In the genomic region with DNA sequence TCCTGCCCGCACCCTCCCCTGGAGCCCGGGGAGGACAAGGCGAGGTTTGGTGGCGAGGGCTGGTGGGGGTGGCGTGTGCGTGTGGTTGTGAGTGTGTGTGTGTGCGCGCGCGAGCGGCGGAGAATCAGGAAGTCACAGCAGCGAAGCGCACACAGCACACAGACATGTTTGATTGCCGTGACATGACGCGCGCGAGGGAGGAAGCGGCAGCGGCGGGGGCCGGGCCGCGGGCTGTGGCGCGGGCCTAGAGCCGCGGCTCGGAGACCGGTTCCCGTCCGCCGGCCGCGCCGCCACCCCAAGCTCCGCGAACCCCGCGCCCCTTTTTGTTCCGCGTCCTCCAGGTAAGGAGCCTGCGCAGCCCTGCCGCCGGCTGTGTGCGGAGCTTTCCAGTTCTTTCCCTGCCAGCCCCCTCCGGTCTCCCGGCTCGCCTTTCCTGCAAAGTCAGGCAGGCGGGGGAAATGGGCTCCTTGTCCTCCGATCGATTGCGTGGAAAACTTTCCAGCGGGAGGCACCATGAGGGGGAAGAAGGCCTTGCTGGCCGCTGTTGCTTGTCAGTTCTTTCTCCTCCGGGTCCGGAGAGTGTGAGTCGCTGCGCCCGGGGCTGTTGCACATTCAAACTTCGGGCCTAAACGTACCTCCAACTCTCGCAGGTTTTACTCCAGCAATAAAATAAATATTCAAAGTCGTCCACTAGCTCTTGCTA, we compare ENCODE assay signal across 8 cellular contexts. TPM values are rescaled to one million over a fixed set of nuclear protein-coding genes. Genes with fewer than 3 reads are reported as not detected.
DNase-seq lines count a peak whose midpoint lies in the region; ATAC-seq and TF ChIP-seq lines count a peak whose summit lies in the region.

No MANE protein-coding gene starts in this region.

- H3K4me1 ChIP-seq in esophagus muscularis mucosa (peaks cover 41 to 59% (median 55%) of the 10 kb centered on the region in 4 donors), muscle layer of duodenum (ENCODE audit: control insufficient read depth in 1 of 2, insufficient read depth in 2 of 2, low read length in 2 of 2) (peaks cover 20 to 28% of the 10 kb centered on the region in 2 donors)

- ATAC-seq in GM18868 (IDR thresholded peaks at IDR 0.05; ENCODE audit: unreplicated experiment) (peak; percentile 29), HG03159 (IDR thresholded peaks at IDR 0.05; ENCODE audit: unreplicated experiment) (peak; percentile 29)
- peak; percentile 41 to 45 for ATAC-seq in activated T-cell treated with anti-CD3 and anti-CD28 coated beads, Interleukin-2, amount 50 U/mL, for 72 hours (replicated peaks in 1 of 2)

- H3K36me3 Mint-ChIP-seq in activated T-cell treated with anti-CD3 and anti-CD28 coated beads, Interleukin-2, amount 50 U/mL, for 72 hours (ENCODE audit: insufficient read depth in 2 of 2), result peaks cover 4 to 10% of the 10 kb centered on the region in 2 donors

- intact Hi-C loops in esophagus muscularis mucosa (cut with DNase I), result loop anchor here (5.0 to 10.0 kb wide), 3 partner anchors 35 to 797 kb away; no protein-coding TSS in a partner anchor

- TF ChIP-seq POLR2A in esophagus muscularis mucosa (IDR thresholded peaks at IDR 0.05; ENCODE audit: low read depth), result peak; percentile 41

- H3K9me3 ChIP-seq in esophagus muscularis mucosa (no peaks in the 10 kb centered on the region), muscle layer of duodenum (ENCODE audit: control insufficient read depth in 1 of 2, low read length in 2 of 2) (no peaks in the 10 kb centered on the region)

- peaks cover 61% of the 10 kb centered on the region for H3K4me1 Mint-ChIP-seq in activated T-cell treated with anti-CD3 and anti-CD28 coated beads, Interleukin-2, amount 50 U/mL, for 72 hours (ENCODE audit: low read depth)

- H3K27me3 Mint-ChIP-seq in activated T-cell treated with anti-CD3 and anti-CD28 coated beads, Interleukin-2, amount 50 U/mL, for 72 hours (ENCODE audit: low read depth), result no peaks in the 10 kb centered on the region

- TF ChIP-seq CTCF in esophagus muscularis mucosa (IDR thresholded peaks at IDR 0.05), result no peak

- peak overlapping the region; percentile 95 to 100 (median 98) for H3K27ac ChIP-seq in esophagus muscularis mucosa (replicated peaks in 1 of 4)
- peak overlapping the region; percentile 78 for H3K27ac ChIP-seq in muscle layer of duodenum (ENCODE audit: low read length)

- no peaks in the 10 kb centered on the region for H3K9me3 Mint-ChIP-seq in activated T-cell treated with anti-CD3 and anti-CD28 coated beads, Interleukin-2, amount 50 U/mL, for 72 hours

- WGBS in esophagus muscularis mucosa, result under 1% methylated on average over 11 of the region's 65 CpGs

- H3K27me3 ChIP-seq in esophagus muscularis mucosa (no peaks in the 10 kb centered on the region), muscle layer of duodenum (ENCODE audit: low read depth, low read length) (no peaks in the 10 kb centered on the region)

- peak overlapping the region; percentile 89 for H3K27ac Mint-ChIP-seq in activated T-cell treated with anti-CD3 and anti-CD28 coated beads, Interleukin-2, amount 50 U/mL, for 72 hours

- peak overlapping the region; percentile 99 to 100 for H3K4me3 Mint-ChIP-seq in activated T-cell treated with anti-CD3 and anti-CD28 coated beads, Interleukin-2, amount 50 U/mL, for 72 hours

- H3K4me3 ChIP-seq in esophagus muscularis mucosa, result peak overlapping the region; percentile 83 to 95 (median 88)
- peak overlapping the region; percentile 82 to 97 for H3K4me3 ChIP-seq in muscle layer of duodenum (ENCODE audit: low read depth in 1 of 2, low read length in 2 of 2)

- DNase-seq in AG08395 (ENCODE audit: low spot score), result peak; percentile 66
- DNase-seq in OCI-M1 (lab: John Stamatoyannopoulos, UW), result peak; percentile 63
- peak; percentile 79 to 81 for DNase-seq in activated T-cell treated with anti-CD3 and anti-CD28 coated beads, Interleukin-2, amount 50 U/mL, for 72 hours
- peak; percentile 93 for DNase-seq in esophagus muscularis mucosa (ENCODE audit: extremely low spot score)
- DNase-seq in stimulated activated CD8-positive, alpha-beta memory T cell treated with anti-CD3 and anti-CD28 coated beads, Interleukin-7, amount 100 ng/mL, for 24 hours (ENCODE audit: low read depth), result peak; percentile 33

- no peaks in the 10 kb centered on the region for H3K36me3 ChIP-seq in esophagus muscularis mucosa
- peaks cover 0 to 4% of the 10 kb centered on the region in 2 donors for H3K36me3 ChIP-seq in muscle layer of duodenum (ENCODE audit: control insufficient read depth in 1 of 2, insufficient read depth in 2 of 2, low read length in 2 of 2)

- TF ChIP-seq EP300 in esophagus muscularis mucosa (IDR thresholded peaks at IDR 0.05), result no peak

RNA-seq across cellular contexts. Expression of gene SMARCA2, which starts 2.5 kb away (rescaled TPM):
- 100 to 1,000 TPM; 117 to 120 TPM for total RNA-seq in activated T-cell treated with anti-CD3 and anti-CD28 coated beads, Interleukin-2, amount 50 U/mL, for 72 hours
- total RNA-seq in esophagus muscularis mucosa, result 10 to 100 TPM; 76.7 to 99.0 (median 89.8) TPM

Comparison
In these comparisons a context has a peak if more than half of its experiments do, and no peak if none do; other contexts are left out.
1. Peak in every context shown above with its lines: DNase-seq, ATAC-seq, H3K4me3 ChIP-seq and H3K27ac ChIP-seq.
2. DNase-seq: peak in every context shown above with its lines; median percentile 93 in esophagus muscularis mucosa; 80 in activated T-cell treated with anti-CD3 and anti-CD28 coated beads, Interleukin-2, amount 50 U/mL, for 72 hours; 66 in AG08395; 63 in OCI-M1; 33 in stimulated activated CD8-positive, alpha-beta memory T cell treated with anti-CD3 and anti-CD28 coated beads, Interleukin-7, amount 100 ng/mL, for 24 hours.